11 cellular contexts compared by ENCODE assay signal in the genomic region with DNA sequence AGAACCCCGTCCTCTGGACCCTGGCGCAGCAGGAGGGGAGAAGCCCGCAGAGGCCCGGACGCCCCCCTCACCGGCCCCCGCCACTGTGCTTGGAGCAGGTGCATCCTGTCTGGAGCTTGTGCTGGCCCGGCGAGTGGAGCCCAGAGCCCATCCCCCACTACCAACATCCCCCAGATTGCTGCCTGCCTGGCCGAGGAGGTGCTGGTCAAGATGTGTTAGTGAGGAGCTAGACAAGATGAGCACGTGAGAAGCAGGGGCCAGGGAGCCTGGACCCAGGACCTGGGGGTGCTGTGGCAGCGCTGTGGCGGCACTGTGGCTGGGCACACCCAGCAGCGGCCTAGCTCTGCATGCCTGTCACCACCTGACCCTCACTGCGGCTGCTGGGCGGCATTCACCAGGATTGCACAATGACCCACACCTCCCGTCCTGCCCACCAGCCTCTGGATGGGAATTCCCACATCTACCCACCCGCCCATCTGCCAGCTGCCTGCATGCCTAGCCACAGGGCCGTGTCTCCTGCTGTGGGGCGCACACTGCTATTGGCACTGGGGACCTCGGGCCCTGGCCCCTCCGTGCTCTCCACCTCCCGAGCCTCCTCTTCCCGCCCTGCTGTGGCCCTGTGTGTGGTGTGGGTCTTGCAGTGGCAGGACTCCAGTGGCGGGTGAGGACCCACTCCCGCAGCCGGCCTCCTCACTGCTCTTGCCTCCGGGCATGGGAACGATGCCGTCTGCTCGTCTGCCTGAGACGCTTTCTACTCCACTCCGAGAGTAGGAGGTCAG. TPM values are rescaled to one million over a fixed set of nuclear protein-coding genes. Genes with fewer than 3 reads are reported as not detected.
DNase-seq lines count a peak whose midpoint lies in the region; ATAC-seq and FAIRE-seq lines count a peak whose summit lies in the region.
"Had no signal": no experiment of that assay in that cellular context is flagged by ENCODE, and none has a peak within 500 bp of the region (broad histone marks: within the 10 kb centered on the region; RNA-seq: fewer than 3 reads in every experiment).

No MANE protein-coding gene starts in this region.

- no peak for DNase-seq in stimulated activated naive CD8-positive, alpha-beta T cell treated with anti-CD3 and anti-CD28 coated beads, Interleukin-15, Interleukin-2, amounts not matched to agents 100 U/mL and 50 U/mL, for 24 hours
- peak; percentile 83 for DNase-seq in myocyte (ENCODE audit: low read depth)
- no peak for DNase-seq in RCC 7860 (ENCODE audit: low spot score)
- no peak for DNase-seq in mesenteric fat pad (ENCODE audit: low spot score)
- DNase-seq in activated T-helper 1 cell treated with anti-CD3 and anti-CD28 coated beads, Interleukin-12 subunit alpha, Interleukin-12 subunit beta, Interleukin-2, Interleukin-4 antibody, amounts not matched to agents 30 ng/mL and 10 ng/mL and 1 ng/mL, durations not matched to agents 14 hours and 24 hours and 36 hours (ENCODE audit: low spot score), result no peak
- DNase-seq: activated CD4-positive, alpha-beta T cell treated with anti-CD3 and anti-CD28 coated beads, Interleukin-2, amount 50 U/mL, for 4 hours; adrenal gland; NCI-H187 had no signal

- ATAC-seq in stimulated activated naive CD8-positive, alpha-beta T cell treated with anti-CD3 and anti-CD28 coated beads, Interleukin-15, Interleukin-2, amounts not matched to agents 100 U/mL and 50 U/mL, for 24 hours, result no peak
- ATAC-seq in GM19023 (IDR thresholded peaks at IDR 0.05; ENCODE audit: unreplicated experiment), result no peak

- intact Hi-C loops in dendritic cell treated with granulocyte-macrophage colony-stimulating factor and Interleukin-4, amounts not matched to agents 40 ng/mL and 50 ng/mL, for 4 days (cut with micrococcal nuclease), result no loop called here
- intact Hi-C loops in activated T-helper 1 cell treated with anti-CD3 and anti-CD28 coated beads, Interleukin-12 subunit alpha, Interleukin-12 subunit beta, Interleukin-2, Interleukin-4 antibody, amounts not matched to agents 30 ng/mL and 10 ng/mL and 1 ng/mL, durations not matched to agents 14 hours and 24 hours and 36 hours (cut with micrococcal nuclease), result no loop called here

- H3K4me1 Mint-ChIP-seq in stimulated activated naive CD8-positive, alpha-beta T cell treated with anti-CD3 and anti-CD28 coated beads, Interleukin-15, Interleukin-2, amounts not matched to agents 100 ng/mL and 50 ng/mL, for 24 hours (ENCODE audit: low read depth), result peaks cover 16% of the 10 kb centered on the region
- peaks cover 74% of the 10 kb centered on the region for H3K4me1 Mint-ChIP-seq in dendritic cell treated with granulocyte-macrophage colony-stimulating factor and Interleukin-4, amounts not matched to agents 40 ng/mL and 50 ng/mL, for 4 days (ENCODE audit: low read depth)
- H3K4me1 Mint-ChIP-seq in activated T-helper 1 cell treated with anti-CD3 and anti-CD28 coated beads, Interleukin-12 subunit alpha, Interleukin-12 subunit beta, Interleukin-2, Interleukin-4 antibody, amounts not matched to agents 30 ng/mL and 10 ng/mL and 1 ng/mL, durations not matched to agents 14 hours and 24 hours and 36 hours (ENCODE audit: low read depth), result peaks cover 8% of the 10 kb centered on the region

- peak overlapping the region; percentile 30 for H3K4me3 Mint-ChIP-seq in stimulated activated naive CD8-positive, alpha-beta T cell treated with anti-CD3 and anti-CD28 coated beads, Interleukin-15, Interleukin-2, amounts not matched to agents 100 ng/mL and 50 ng/mL, for 24 hours
- peak overlapping the region; percentile 66 for H3K4me3 Mint-ChIP-seq in dendritic cell treated with granulocyte-macrophage colony-stimulating factor and Interleukin-4, amounts not matched to agents 40 ng/mL and 50 ng/mL, for 4 days
- H3K4me3 Mint-ChIP-seq in activated T-helper 1 cell treated with anti-CD3 and anti-CD28 coated beads, Interleukin-12 subunit alpha, Interleukin-12 subunit beta, Interleukin-2, Interleukin-4 antibody, amounts not matched to agents 30 ng/mL and 10 ng/mL and 1 ng/mL, durations not matched to agents 14 hours and 24 hours and 36 hours, result no peak overlapping the region

- H3K27ac Mint-ChIP-seq in stimulated activated naive CD8-positive, alpha-beta T cell treated with anti-CD3 and anti-CD28 coated beads, Interleukin-15, Interleukin-2, amounts not matched to agents 100 ng/mL and 50 ng/mL, for 24 hours, result no peak overlapping the region
- H3K27ac Mint-ChIP-seq in dendritic cell treated with granulocyte-macrophage colony-stimulating factor and Interleukin-4, amounts not matched to agents 40 ng/mL and 50 ng/mL, for 4 days, result peak overlapping the region; percentile 77
- H3K27ac Mint-ChIP-seq in activated T-helper 1 cell treated with anti-CD3 and anti-CD28 coated beads, Interleukin-12 subunit alpha, Interleukin-12 subunit beta, Interleukin-2, Interleukin-4 antibody, amounts not matched to agents 30 ng/mL and 10 ng/mL and 1 ng/mL, durations not matched to agents 14 hours and 24 hours and 36 hours, result no peak overlapping the region

- no peaks in the 10 kb centered on the region for H3K27me3 Mint-ChIP-seq in stimulated activated naive CD8-positive, alpha-beta T cell treated with anti-CD3 and anti-CD28 coated beads, Interleukin-15, Interleukin-2, amounts not matched to agents 100 ng/mL and 50 ng/mL, for 24 hours
- peaks cover 78% of the 10 kb centered on the region for H3K27me3 Mint-ChIP-seq in dendritic cell treated with granulocyte-macrophage colony-stimulating factor and Interleukin-4, amounts not matched to agents 40 ng/mL and 50 ng/mL, for 4 days
- H3K27me3 Mint-ChIP-seq in activated T-helper 1 cell treated with anti-CD3 and anti-CD28 coated beads, Interleukin-12 subunit alpha, Interleukin-12 subunit beta, Interleukin-2, Interleukin-4 antibody, amounts not matched to agents 30 ng/mL and 10 ng/mL and 1 ng/mL, durations not matched to agents 14 hours and 24 hours and 36 hours (ENCODE audit: insufficient read depth), result no peaks in the 10 kb centered on the region

- H3K36me3 Mint-ChIP-seq in stimulated activated naive CD8-positive, alpha-beta T cell treated with anti-CD3 and anti-CD28 coated beads, Interleukin-15, Interleukin-2, amounts not matched to agents 100 ng/mL and 50 ng/mL, for 24 hours (ENCODE audit: low read depth), result no peaks in the 10 kb centered on the region
- peaks cover 48% of the 10 kb centered on the region for H3K36me3 Mint-ChIP-seq in dendritic cell treated with granulocyte-macrophage colony-stimulating factor and Interleukin-4, amounts not matched to agents 40 ng/mL and 50 ng/mL, for 4 days (ENCODE audit: low read depth)
- H3K36me3 Mint-ChIP-seq in activated T-helper 1 cell treated with anti-CD3 and anti-CD28 coated beads, Interleukin-12 subunit alpha, Interleukin-12 subunit beta, Interleukin-2, Interleukin-4 antibody, amounts not matched to agents 30 ng/mL and 10 ng/mL and 1 ng/mL, durations not matched to agents 14 hours and 24 hours and 36 hours (ENCODE audit: low read depth), result no peaks in the 10 kb centered on the region

- FAIRE-seq in RCC 7860 (lab: Jason Lieb, UNC), result no peak

- no peaks in the 10 kb centered on the region for H3K9me3 Mint-ChIP-seq in stimulated activated naive CD8-positive, alpha-beta T cell treated with anti-CD3 and anti-CD28 coated beads, Interleukin-15, Interleukin-2, amounts not matched to agents 100 ng/mL and 50 ng/mL, for 24 hours
- no peaks in the 10 kb centered on the region for H3K9me3 Mint-ChIP-seq in dendritic cell treated with granulocyte-macrophage colony-stimulating factor and Interleukin-4, amounts not matched to agents 40 ng/mL and 50 ng/mL, for 4 days
- no peaks in the 10 kb centered on the region for H3K9me3 Mint-ChIP-seq in activated T-helper 1 cell treated with anti-CD3 and anti-CD28 coated beads, Interleukin-12 subunit alpha, Interleukin-12 subunit beta, Interleukin-2, Interleukin-4 antibody, amounts not matched to agents 30 ng/mL and 10 ng/mL and 1 ng/mL, durations not matched to agents 14 hours and 24 hours and 36 hours

RNA-seq across cellular contexts. Expression of gene GPR146, which starts 11.8 kb away (rescaled TPM):
- total RNA-seq in myocyte (2.2 and 3.2 TPM in 2 replicates), mesenteric fat pad (54.1 TPM)
- polyA plus RNA-seq in myocyte (2012), result 3.7 TPM
- total RNA-seq in activated T-helper 1 cell treated with anti-CD3 and anti-CD28 coated beads, Interleukin-12 subunit alpha, Interleukin-12 subunit beta, Interleukin-2, Interleukin-4 antibody, amounts not matched to agents 30 ng/mL and 10 ng/mL and 1 ng/mL, durations not matched to agents 14 hours and 24 hours and 36 hours, result 2.2 and 2.8 TPM in 2 replicates

RNA-seq across cellular contexts. Expression of gene GPER1, which starts 31.7 kb away (rescaled TPM):
- total RNA-seq in myocyte, result 1.1 and 1.6 TPM in 2 replicates
- polyA plus RNA-seq in myocyte (2012), result 2.6 TPM
- total RNA-seq in mesenteric fat pad, result 8.1 TPM
- total RNA-seq in activated T-helper 1 cell treated with anti-CD3 and anti-CD28 coated beads, Interleukin-12 subunit alpha, Interleukin-12 subunit beta, Interleukin-2, Interleukin-4 antibody, amounts not matched to agents 30 ng/mL and 10 ng/mL and 1 ng/mL, durations not matched to agents 14 hours and 24 hours and 36 hours, result not detected in 2 replicates

Comparison
In these comparisons a context has a peak if more than half of its experiments do, and no peak if none do; other contexts are left out.
1. RNA of gene GPR146, which starts 11.8 kb away (total RNA-seq): 54.1 TPM in mesenteric fat pad (single experiment); 2.2 to 2.8 TPM in activated T-helper 1 cell treated with anti-CD3 and anti-CD28 coated beads, Interleukin-12 subunit alpha, Interleukin-12 subunit beta, Interleukin-2, Interleukin-4 antibody, amounts not matched to agents 30 ng/mL and 10 ng/mL and 1 ng/mL, durations not matched to agents 14 hours and 24 hours and 36 hours and 2.2 to 3.2 TPM in myocyte; every median in the first group is over 10 times any median in the second.